8 cellular contexts compared by ENCODE assay signal in genomic region chr17:16285646-16286008, GRCh38.
DNase-seq lines count a peak whose midpoint lies in the region; ATAC-seq and TF ChIP-seq lines count a peak whose summit lies in the region.

No MANE protein-coding gene starts in this region.

- peak overlapping the region; percentile 47 for H3K4me3 Mint-ChIP-seq in WTC11

- peak; percentile 72 for TF ChIP-seq CTCF in GM12874 (IDR thresholded peaks at IDR 0.05; ENCODE audit: insufficient read depth, low read depth, low read length)
- peak; percentile 56 for TF ChIP-seq CTCF in WTC11 (IDR thresholded peaks at IDR 0.05)
- peak; percentile 55 for TF ChIP-seq CTCF in fibroblast of villous mesenchyme (IDR thresholded peaks at IDR 0.05; ENCODE audit: insufficient read depth, low read depth, low read length)

- H3K27me3 Mint-ChIP-seq in WTC11 (ENCODE audit: low read depth): peaks cover 18% of the 10 kb centered on the region

- H3K9me3 Mint-ChIP-seq in WTC11: no peaks in the 10 kb centered on the region

- peak overlapping the region; percentile 14 to 92 (median 82) for H3K27ac ChIP-seq in skin epidermis

- peak overlapping the region; percentile 54 for H3K4me3 ChIP-seq in fibroblast of villous mesenchyme (ENCODE audit: low read depth, low read length)
- peak overlapping the region in 1 of 7 experiments; percentile 0 for H3K4me3 ChIP-seq in skin epidermis

- peak; percentile 81 for DNase-seq in WTC11 (ENCODE audit: low spot score)
- DNase-seq in fibroblast of villous mesenchyme (ENCODE audit: low read depth): no peak
- no peak for DNase-seq in DMS 273 (lab: John Stamatoyannopoulos, UW; ENCODE audit: unreplicated experiment)
- no peak for DNase-seq in Ammon's horn (ENCODE audit: low spot score)

- CTCF ChIA-PET in WTC11 (lab: Charles Lee): interaction anchor here (0.5 to 2.9 kb wide), 28 partner anchors 10 to 304 kb away, joined by 3 to 17 read pairs (median 5); partner anchors contain the start of genes CENPV, NCOR1, PIGL and TRPV2

- no peaks in the 10 kb centered on the region for H3K36me3 Mint-ChIP-seq in WTC11

- no peak overlapping the region for H3K27ac Mint-ChIP-seq in WTC11

- H3K4me1 Mint-ChIP-seq in WTC11: peaks cover 18% of the 10 kb centered on the region

- POLR2A ChIA-PET in WTC11 (lab: Charles Lee): no interaction called here

- ATAC-seq in WTC11 (no peak), GM18867 (IDR thresholded peaks at IDR 0.05; ENCODE audit: unreplicated experiment) (no peak), GM19395 (IDR thresholded peaks at IDR 0.05; ENCODE audit: unreplicated experiment) (no peak)

TF ChIP-seq in WTC11, 78 proteins besides CTCF, POLR2A, EP300 and RAD21:
- TF ChIP-seq ZBTB21 (CRISPR knock-in tag; IDR thresholded peaks at IDR 0.05; ENCODE audit: borderline replicate concordance): peak; percentile 35; the same call in 1 of the 2 replicates
- no peak for TF ChIP-seq NFE2L1 (CRISPR knock-in tag; IDR thresholded peaks at IDR 0.05)
TF ChIP-seq in WTC11: peak in this region for 1.
